In genomic region chr12:97556201-97556824, GRCh38 we compare ENCODE assay signal across 11 cellular contexts.
DNase-seq lines count a peak whose midpoint lies in the region; ATAC-seq and TF ChIP-seq lines count a peak whose summit lies in the region.
"Had no signal": no experiment of that assay in that cellular context is flagged by ENCODE, and none has a peak within 500 bp of the region (broad histone marks: within the 10 kb centered on the region; RNA-seq: fewer than 3 reads in every experiment).

No MANE protein-coding gene starts in this region.

- H3K9me3 ChIP-seq in left ventricle myocardium inferior (replicated peaks) (no peaks in the 10 kb centered on the region), smooth muscle cell (replicated peaks; ENCODE audit: low read depth) (no peaks in the 10 kb centered on the region)

- WGBS in smooth muscle cell (ENCODE audit: low lambda C conversion rate), result 47% methylated on average over 7 of the region's 7 CpGs

- H3K4me1 ChIP-seq in left ventricle myocardium inferior (peaks cover 7% of the 10 kb centered on the region), smooth muscle cell (ENCODE audit: low read depth) (peaks cover 67% of the 10 kb centered on the region)

- no peaks in the 10 kb centered on the region for H3K79me2 ChIP-seq in smooth muscle cell (ENCODE audit: low read depth)

- intact Hi-C loops in left ventricle myocardium inferior (cut with micrococcal nuclease), result no loop called here

- H3K27me3 ChIP-seq in left ventricle myocardium inferior (ENCODE audit: low read depth) (no peaks in the 10 kb centered on the region), smooth muscle cell (ENCODE audit: low read depth) (no peaks in the 10 kb centered on the region)

- ATAC-seq in HG02870 (IDR thresholded peaks at IDR 0.05; ENCODE audit: unreplicated experiment), result no peak

- H4K20me1 ChIP-seq in smooth muscle cell (ENCODE audit: low read depth), result no peaks in the 10 kb centered on the region

- H2AFZ ChIP-seq in smooth muscle cell (ENCODE audit: low read depth), result peak overlapping the region; percentile 82

- DNase-seq in NCI-H510A treated with DMSO at 0.1 percent for 48 hours (lab: John Stamatoyannopoulos, UW) (peak; percentile 75), NCI-H510A (lab: John Stamatoyannopoulos, UW) (no peak), SHP77 treated with DMSO at 0.1 percent for 48 hours (lab: John Stamatoyannopoulos, UW) (peak; percentile 32), left ventricle myocardium inferior (peak; percentile 12), smooth muscle cell (lab: John Stamatoyannopoulos, UW; ENCODE audit: unreplicated experiment) (no peak), germinal center (ENCODE audit: low spot score) (no peak)
- no peak for DNase-seq in activated T-cell treated with anti-CD3 and anti-CD28 coated beads, Interleukin-2, amount 50 U/mL, for 24 hours
- DNase-seq: activated naive CD4-positive, alpha-beta T cell treated with anti-CD3 and anti-CD28 coated beads for 36 hours; T-helper 2 cell had no signal

- H3K36me3 ChIP-seq in left ventricle myocardium inferior, result no peaks in the 10 kb centered on the region
- H3K36me3 ChIP-seq in smooth muscle cell (ENCODE audit: low read depth), result no peaks in the 10 kb centered on the region

- peak overlapping the region; percentile 58 for H3K4me2 ChIP-seq in smooth muscle cell

- no peak overlapping the region for H3K27ac Mint-ChIP-seq in activated T-cell treated with anti-CD3 and anti-CD28 coated beads, Interleukin-2, amount 50 U/mL, for 24 hours
- H3K27ac Mint-ChIP-seq: activated naive CD4-positive, alpha-beta T cell treated with anti-CD3 and anti-CD28 coated beads for 36 hours; stimulated activated naive CD8-positive, alpha-beta T cell treated with anti-CD3 and anti-CD28 coated beads, Interleukin-15, Interleukin-2, amounts not matched to agents 100 ng/mL and 50 ng/mL, for 24 hours had no signal

- no peaks in the 10 kb centered on the region for H3F3A ChIP-seq in smooth muscle cell (ENCODE audit: low read depth)

- no peak overlapping the region for H3K4me3 Mint-ChIP-seq in activated T-cell treated with anti-CD3 and anti-CD28 coated beads, Interleukin-2, amount 50 U/mL, for 24 hours
- H3K4me3 Mint-ChIP-seq: activated naive CD4-positive, alpha-beta T cell treated with anti-CD3 and anti-CD28 coated beads for 36 hours; stimulated activated naive CD8-positive, alpha-beta T cell treated with anti-CD3 and anti-CD28 coated beads, Interleukin-15, Interleukin-2, amounts not matched to agents 100 ng/mL and 50 ng/mL, for 24 hours had no signal

- H3K9me3 Mint-ChIP-seq in activated T-cell treated with anti-CD3 and anti-CD28 coated beads, Interleukin-2, amount 50 U/mL, for 24 hours, result no peaks in the 10 kb centered on the region
- H3K9me3 Mint-ChIP-seq: activated naive CD4-positive, alpha-beta T cell treated with anti-CD3 and anti-CD28 coated beads for 36 hours; stimulated activated naive CD8-positive, alpha-beta T cell treated with anti-CD3 and anti-CD28 coated beads, Interleukin-15, Interleukin-2, amounts not matched to agents 100 ng/mL and 50 ng/mL, for 24 hours had no signal

- H3K27me3 Mint-ChIP-seq in activated T-cell treated with anti-CD3 and anti-CD28 coated beads, Interleukin-2, amount 50 U/mL, for 24 hours, result no peaks in the 10 kb centered on the region
- H3K27me3 Mint-ChIP-seq: stimulated activated naive CD8-positive, alpha-beta T cell treated with anti-CD3 and anti-CD28 coated beads, Interleukin-15, Interleukin-2, amounts not matched to agents 100 ng/mL and 50 ng/mL, for 24 hours had no signal

- no peak overlapping the region for H3K9ac ChIP-seq in smooth muscle cell (ENCODE audit: low read depth)

- no peaks in the 10 kb centered on the region for H3K36me3 Mint-ChIP-seq in activated T-cell treated with anti-CD3 and anti-CD28 coated beads, Interleukin-2, amount 50 U/mL, for 24 hours (ENCODE audit: low read depth)

- H3K4me3 ChIP-seq in left ventricle myocardium inferior, result peak overlapping the region; percentile 17
- H3K4me3 ChIP-seq in smooth muscle cell, result no peak overlapping the region

- H3K27ac ChIP-seq in left ventricle myocardium inferior (replicated peaks) (peak overlapping the region; percentile 75), smooth muscle cell (ENCODE audit: low read depth) (peak overlapping the region; percentile 13)

- TF ChIP-seq CTCF in left ventricle myocardium inferior (IDR thresholded peaks at IDR 0.05; ENCODE audit: borderline replicate concordance) (peak; percentile 41), smooth muscle cell (IDR thresholded peaks at IDR 0.05; ENCODE audit: borderline replicate concordance, insufficient read depth, poor library complexity, severe bottlenecking) (no peak)

- H3K4me1 Mint-ChIP-seq in activated T-cell treated with anti-CD3 and anti-CD28 coated beads, Interleukin-2, amount 50 U/mL, for 24 hours (ENCODE audit: low read depth), result no peaks in the 10 kb centered on the region

Comparison
In these comparisons a context has a peak if more than half of its experiments do, and no peak if none do; other contexts are left out.
1. DNase-seq: peak in NCI-H510A treated with DMSO at 0.1 percent for 48 hours (single experiment), SHP77 treated with DMSO at 0.1 percent for 48 hours (single experiment) and left ventricle myocardium inferior (single experiment); none in NCI-H510A (single experiment), smooth muscle cell (single experiment), activated T-cell treated with anti-CD3 and anti-CD28 coated beads, Interleukin-2, amount 50 U/mL, for 24 hours (single experiment) and germinal center (single experiment).